Comparison of ENCODE assay signal across 27 cellular contexts in genomic region chr18:30862900-30863299, GRCh38.
"Had no signal": no experiment of that assay in that cellular context is flagged by ENCODE, and none has a peak within 500 bp of the region (broad histone marks: within the 10 kb centered on the region; RNA-seq: fewer than 3 reads in every experiment).

No MANE protein-coding gene starts in this region.

- DNase-seq: activated CD4-positive, alpha-beta memory T cell treated with anti-CD3 and anti-CD28 coated beads for 36 hours; activated CD4-positive, alpha-beta T cell treated with anti-CD3 and anti-CD28 coated beads, Interleukin-2, amount 10 ng/mL, durations not matched to agents 24 days and 14 days; activated CD4-positive, CD25-positive, alpha-beta regulatory T cell treated with anti-CD3 and anti-CD28 coated beads, Interleukin-2, amount 50 U/mL, for 72 hours; activated CD8-positive, alpha-beta memory T cell treated with anti-CD3 and anti-CD28 coated beads, Interleukin-2, amount 50 U/mL, for 4 hours; activated gamma-delta T cell; activated naive CD4-positive, alpha-beta T cell treated with anti-CD3 and anti-CD28 coated beads, Interleukin-2, amount 10 ng/mL, durations not matched to agents 7 days and 5 days; activated T-cell treated with anti-CD3 and anti-CD28 coated beads, Interleukin-2, amount 50 U/mL, for 24 hours; amniotic stem cell; endodermal cell; foreskin fibroblast; islet precursor cell; midbrain; naive thymus-derived CD4-positive, alpha-beta T cell; stimulated activated CD4-positive, alpha-beta T cell treated with anti-CD3 and anti-CD28 coated beads, Interleukin-15, amount 100 ng/mL, for 24 hours; stimulated activated CD4-positive, alpha-beta T cell treated with anti-CD3 and anti-CD28 coated beads, Interleukin-2, amount 100 ng/mL, for 24 hours; stimulated activated naive B cell treated with anti-CD40 and anti-IgM and Interleukin-4, amounts not matched to agents 10 μg/mL and 1 μg/mL and 100 μg/mL, for 72 hours; stomach; SW 1271; T-helper 9 cell; tibial artery; upper lobe of right lung had no signal

- H3K4me3 ChIP-seq: stomach, suprapubic skin, tibial artery, upper lobe of right lung had no signal

- H3K36me3 Mint-ChIP-seq: activated CD4-positive, alpha-beta memory T cell treated with anti-CD3 and anti-CD28 coated beads for 36 hours; activated naive CD4-positive, alpha-beta T cell treated with anti-CD3 and anti-CD28 coated beads, Interleukin-2, amount 10 ng/mL, durations not matched to agents 7 days and 5 days; memory B cell; naive thymus-derived CD4-positive, alpha-beta T cell; stimulated activated naive B cell treated with anti-CD40 and anti-IgM and Interleukin-4, amounts not matched to agents 10 μg/mL and 1 μg/mL and 100 μg/mL, for 72 hours had no signal

- H3K9me3 Mint-ChIP-seq: activated CD4-positive, alpha-beta T cell treated with anti-CD3 and anti-CD28 coated beads, Interleukin-2, amount 10 ng/mL, durations not matched to agents 24 days and 14 days; stimulated activated naive B cell treated with anti-CD40 and anti-IgM and Interleukin-4, amounts not matched to agents 10 μg/mL and 1 μg/mL and 100 μg/mL, for 72 hours; T-helper 1 cell treated with Interleukin-12 subunit alpha and Interleukin-12 subunit beta and Interleukin-4 antibody, amounts not matched to agents 30 μg/mL and 1 μg/mL, for 36 hours had no signal

- H3K27ac ChIP-seq: stomach, suprapubic skin, tibial artery, upper lobe of right lung had no signal

- ATAC-seq: esophagus mucosa; naive thymus-derived CD4-positive, alpha-beta T cell; stimulated activated naive B cell treated with anti-CD40 and anti-IgM and Interleukin-4, amounts not matched to agents 10 μg/mL and 1 μg/mL and 100 μg/mL, for 72 hours; upper lobe of right lung had no signal

- H3K9me3 ChIP-seq: stomach, suprapubic skin, tibial artery, upper lobe of right lung had no signal

- H3K4me1 ChIP-seq: stomach, suprapubic skin, tibial artery, upper lobe of right lung had no signal

- H3K27me3 ChIP-seq: stomach, suprapubic skin, tibial artery, upper lobe of right lung had no signal

- H3K36me3 ChIP-seq: stomach, suprapubic skin, tibial artery, upper lobe of right lung had no signal

- H3K27ac Mint-ChIP-seq: activated CD4-positive, alpha-beta memory T cell treated with anti-CD3 and anti-CD28 coated beads for 36 hours; activated CD4-positive, alpha-beta T cell treated with anti-CD3 and anti-CD28 coated beads, Interleukin-2, amount 10 ng/mL, durations not matched to agents 24 days and 14 days; activated naive CD4-positive, alpha-beta T cell treated with anti-CD3 and anti-CD28 coated beads, Interleukin-2, amount 10 ng/mL, durations not matched to agents 7 days and 5 days; activated T-cell treated with anti-CD3 and anti-CD28 coated beads, Interleukin-2, amount 50 U/mL, for 24 hours; dendritic cell treated with granulocyte-macrophage colony-stimulating factor and Interleukin-4, amounts not matched to agents 40 ng/mL and 50 ng/mL, for 4 days; endodermal cell; memory B cell; naive thymus-derived CD4-positive, alpha-beta T cell; stimulated activated naive B cell treated with anti-CD40 and anti-IgM and Interleukin-4, amounts not matched to agents 10 μg/mL and 1 μg/mL and 100 μg/mL, for 72 hours; T-helper 1 cell treated with Interleukin-12 subunit alpha and Interleukin-12 subunit beta and Interleukin-4 antibody, amounts not matched to agents 30 μg/mL and 1 μg/mL, for 36 hours had no signal

- H3K4me3 Mint-ChIP-seq: activated CD4-positive, alpha-beta memory T cell treated with anti-CD3 and anti-CD28 coated beads for 36 hours; activated CD4-positive, alpha-beta T cell treated with anti-CD3 and anti-CD28 coated beads, Interleukin-2, amount 10 ng/mL, durations not matched to agents 24 days and 14 days; activated naive CD4-positive, alpha-beta T cell treated with anti-CD3 and anti-CD28 coated beads, Interleukin-2, amount 10 ng/mL, durations not matched to agents 7 days and 5 days; activated T-cell treated with anti-CD3 and anti-CD28 coated beads, Interleukin-2, amount 50 U/mL, for 24 hours; central memory CD8-positive, alpha-beta T cell; dendritic cell treated with granulocyte-macrophage colony-stimulating factor and Interleukin-4, amounts not matched to agents 40 ng/mL and 50 ng/mL, for 4 days; endodermal cell; memory B cell; naive thymus-derived CD4-positive, alpha-beta T cell; stimulated activated naive B cell treated with anti-CD40 and anti-IgM and Interleukin-4, amounts not matched to agents 10 μg/mL and 1 μg/mL and 100 μg/mL, for 72 hours; T-helper 1 cell treated with Interleukin-12 subunit alpha and Interleukin-12 subunit beta and Interleukin-4 antibody, amounts not matched to agents 30 μg/mL and 1 μg/mL, for 36 hours had no signal

- H3K27me3 Mint-ChIP-seq: activated CD4-positive, alpha-beta memory T cell treated with anti-CD3 and anti-CD28 coated beads for 36 hours; activated CD4-positive, alpha-beta T cell treated with anti-CD3 and anti-CD28 coated beads, Interleukin-2, amount 10 ng/mL, durations not matched to agents 24 days and 14 days; activated naive CD4-positive, alpha-beta T cell treated with anti-CD3 and anti-CD28 coated beads, Interleukin-2, amount 10 ng/mL, durations not matched to agents 7 days and 5 days; activated T-cell treated with anti-CD3 and anti-CD28 coated beads, Interleukin-2, amount 50 U/mL, for 24 hours; central memory CD8-positive, alpha-beta T cell; dendritic cell treated with granulocyte-macrophage colony-stimulating factor and Interleukin-4, amounts not matched to agents 40 ng/mL and 50 ng/mL, for 4 days; memory B cell; naive thymus-derived CD4-positive, alpha-beta T cell; stimulated activated naive B cell treated with anti-CD40 and anti-IgM and Interleukin-4, amounts not matched to agents 10 μg/mL and 1 μg/mL and 100 μg/mL, for 72 hours had no signal

- H3K4me1 Mint-ChIP-seq: activated CD4-positive, alpha-beta T cell treated with anti-CD3 and anti-CD28 coated beads, Interleukin-2, amount 10 ng/mL, durations not matched to agents 24 days and 14 days; activated naive CD4-positive, alpha-beta T cell treated with anti-CD3 and anti-CD28 coated beads, Interleukin-2, amount 10 ng/mL, durations not matched to agents 7 days and 5 days; central memory CD8-positive, alpha-beta T cell; memory B cell; naive thymus-derived CD4-positive, alpha-beta T cell; stimulated activated naive B cell treated with anti-CD40 and anti-IgM and Interleukin-4, amounts not matched to agents 10 μg/mL and 1 μg/mL and 100 μg/mL, for 72 hours had no signal
